ENCODE assay signal across 34 cellular contexts in the genomic region with DNA sequence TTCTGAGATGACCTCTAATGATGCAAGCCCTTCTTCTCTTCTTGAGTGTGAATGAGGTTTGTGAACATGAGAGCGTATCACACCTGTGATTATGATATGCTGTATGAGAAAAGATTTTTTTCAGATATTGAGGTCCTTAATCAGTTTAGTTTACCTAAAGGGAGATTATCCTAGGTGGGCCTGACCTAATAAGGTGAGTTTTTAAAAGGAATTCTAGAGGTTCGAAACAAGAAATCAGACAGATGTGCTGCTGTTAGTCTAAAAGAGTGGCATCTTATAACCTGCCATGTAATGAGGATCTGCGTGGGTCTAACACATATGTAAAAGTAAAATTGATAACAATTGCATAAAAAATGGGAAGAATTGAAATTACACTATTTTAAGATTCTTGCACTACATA.
"Had no signal": no experiment of that assay in that cellular context is flagged by ENCODE, and none has a peak within 500 bp of the region (broad histone marks: within the 10 kb centered on the region; RNA-seq: fewer than 3 reads in every experiment).

No MANE protein-coding gene starts in this region.

- H3K36me3 ChIP-seq: adrenal gland, ascending aorta, brain microvascular endothelial cell, breast epithelium, cardiac muscle cell had no signal

- ATAC-seq: activated naive CD4-positive, alpha-beta T cell treated with anti-CD3 and anti-CD28 coated beads, Interleukin-2, amount 50 U/mL, for 72 hours; activated naive CD8-positive, alpha-beta T cell treated with anti-CD3 and anti-CD28 coated beads, Interleukin-2, amount 50 U/mL, for 24 hours; activated T-cell treated with anti-CD3 and anti-CD28 coated beads, Interleukin-2, amount 50 U/mL, for 4 hours; activated T-cell treated with anti-CD3 and anti-CD28 coated beads, Interleukin-2, amount 50 U/mL, for 72 hours; activated T-helper 17 cell treated with anti-CD3 and anti-CD28 coated beads, Interleukin-2, amount 50 U/mL, for 72 hours; body of pancreas had no signal

- H3K27me3 ChIP-seq: adrenal gland, ascending aorta, body of pancreas, brain microvascular endothelial cell, breast epithelium, cardiac muscle cell had no signal

- H3K4me3 ChIP-seq: adrenal gland, ascending aorta, body of pancreas, breast epithelium, cardiac muscle cell had no signal

- H3K27ac ChIP-seq: adrenal gland, ascending aorta, body of pancreas, brain microvascular endothelial cell, breast epithelium, cardiac muscle cell had no signal

- DNase-seq: activated effector memory CD4-positive, alpha-beta T cell treated with anti-CD3 and anti-CD28 coated beads, Interleukin-2, amount 50 U/mL, for 16 hours; activated effector memory CD4-positive, alpha-beta T cell treated with Interleukin-2 at 50 U/mL for 16 hours; activated gamma-delta T cell; activated gamma-delta T cell treated with Interleukin-2 at 50 U/mL for 16 hours; activated naive CD4-positive, alpha-beta T cell; activated naive CD4-positive, alpha-beta T cell treated with anti-CD3 and anti-CD28 coated beads for 36 hours; activated naive CD4-positive, alpha-beta T cell treated with anti-CD3 and anti-CD28 coated beads, Interleukin-2, amount 10 ng/mL, durations not matched to agents 7 days and 5 days; activated naive CD4-positive, alpha-beta T cell treated with anti-CD3 and anti-CD28 coated beads, Interleukin-2, amount 50 U/mL, for 16 hours; activated naive CD4-positive, alpha-beta T cell treated with Interleukin-2 at 50 U/mL for 16 hours; activated naive CD8-positive, alpha-beta T cell treated with anti-CD3 and anti-CD28 coated beads for 36 hours; activated naive CD8-positive, alpha-beta T cell treated with anti-CD3 and anti-CD28 coated beads, Interleukin-2, amount 10 ng/mL, durations not matched to agents 7 days and 5 days; activated naive CD8-positive, alpha-beta T cell treated with anti-CD3 and anti-CD28 coated beads, Interleukin-2, amount 50 U/mL, for 24 hours; activated T-cell treated with anti-CD3 and anti-CD28 coated beads, Interleukin-2, amount 50 U/mL, for 1 hour; activated T-cell treated with anti-CD3 and anti-CD28 coated beads, Interleukin-2, amount 50 U/mL, for 24 hours; activated T-cell treated with anti-CD3 and anti-CD28 coated beads, Interleukin-2, amount 50 U/mL, for 4 hours; activated T-cell treated with anti-CD3 and anti-CD28 coated beads, Interleukin-2, amount 50 U/mL, for 48 hours; activated T-cell treated with anti-CD3 and anti-CD28 coated beads, Interleukin-2, amount 50 U/mL, for 72 hours; adrenal gland; amniotic stem cell; amygdala; anterior cingulate cortex; aorta; body of pancreas; brain microvascular endothelial cell; caudate nucleus; central memory CD4-positive, alpha-beta T cell; cerebellar nuclear complex had no signal

- FAIRE-seq: astrocyte, bronchial epithelial cell had no signal

- H3K9me3 ChIP-seq: adrenal gland, body of pancreas had no signal

- H3K4me1 ChIP-seq: adrenal gland, ascending aorta, body of pancreas, breast epithelium had no signal
